8 cellular contexts compared by ENCODE assay signal in genomic region chr19:1624458-1624857, GRCh38. TPM values are rescaled to one million over a fixed set of nuclear protein-coding genes. Genes with fewer than 3 reads are reported as not detected.
DNase-seq lines count a peak whose midpoint lies in the region; ATAC-seq and TF ChIP-seq lines count a peak whose summit lies in the region.

No MANE protein-coding gene starts in this region.

- peak overlapping the region in 4 of 9 donors; percentile 34 to 64 (median 50) for H3K27ac Mint-ChIP-seq in naive thymus-derived CD4-positive, alpha-beta T cell

- H3K36me3 ChIP-seq in esophagus muscularis mucosa = peaks cover 8 to 76% (median 59%) of the 10 kb centered on the region in 4 donors
- peaks cover 0 to 68% (median 0%) of the 10 kb centered on the region in 3 experiments for H3K36me3 ChIP-seq in naive thymus-derived CD4-positive, alpha-beta T cell (ENCODE audit: control insufficient read depth in 2 of 3, insufficient read depth in 3 of 3, low read length in 3 of 3)

- H3K4me3 ChIP-seq in esophagus muscularis mucosa = no peak overlapping the region
- no peak overlapping the region for H3K4me3 ChIP-seq in naive thymus-derived CD4-positive, alpha-beta T cell (ENCODE audit: low read length)

- no peaks in the 10 kb centered on the region for H3K4me1 ChIP-seq in esophagus muscularis mucosa
- H3K4me1 ChIP-seq in naive thymus-derived CD4-positive, alpha-beta T cell (ENCODE audit: control insufficient read depth in 2 of 2, insufficient read depth in 2 of 2, low read length in 2 of 2) = no peaks in the 10 kb centered on the region

- CTCF ChIA-PET in naive thymus-derived CD4-positive, alpha-beta T cell (lab: Charles Lee) = interaction anchor here (0.8 kb wide), 1 partner anchor 47 kb away, joined by 3 read pairs; no protein-coding TSS in a partner anchor

- no peak overlapping the region for H3K27ac ChIP-seq in esophagus muscularis mucosa (replicated peaks in 1 of 4)
- no peak overlapping the region for H3K27ac ChIP-seq in naive thymus-derived CD4-positive, alpha-beta T cell (ENCODE audit: low read depth, low read length)

- no peaks in the 10 kb centered on the region for H3K27me3 Mint-ChIP-seq in naive thymus-derived CD4-positive, alpha-beta T cell

- POLR2A ChIA-PET in naive thymus-derived CD4-positive, alpha-beta T cell (lab: Charles Lee) = no interaction called here

- peaks cover 0 to 2% (median 0%) of the 10 kb centered on the region in 11 donors for H3K9me3 Mint-ChIP-seq in naive thymus-derived CD4-positive, alpha-beta T cell

- H3K36me3 Mint-ChIP-seq in naive thymus-derived CD4-positive, alpha-beta T cell = peaks cover 0 to 9% (median 4%) of the 10 kb centered on the region in 5 donors

- H3K27me3 ChIP-seq in esophagus muscularis mucosa = no peaks in the 10 kb centered on the region
- H3K27me3 ChIP-seq in naive thymus-derived CD4-positive, alpha-beta T cell (ENCODE audit: control insufficient read depth in 2 of 2, insufficient read depth in 2 of 2, low read length in 2 of 2) = no peaks in the 10 kb centered on the region

- no peak for TF ChIP-seq POLR2A in esophagus muscularis mucosa (IDR thresholded peaks at IDR 0.05; ENCODE audit: low read depth)

- H3K4me3 Mint-ChIP-seq in naive thymus-derived CD4-positive, alpha-beta T cell = no peak overlapping the region

- DNase-seq in ELR (ENCODE audit: low read depth) (peak; percentile 63), esophagus muscularis mucosa (ENCODE audit: extremely low spot score) (no peak), NCI-H1092 treated with DMSO at 0.1 percent for 48 hours (lab: John Stamatoyannopoulos, UW) (no peak), HPDE6-E6E7 (ENCODE audit: extremely low spot score) (no peak)
- peak; percentile 20 to 35 for DNase-seq in activated CD8-positive, alpha-beta memory T cell treated with anti-CD3 and anti-CD28 coated beads for 1 hour (ENCODE audit: extremely low read depth in 1 of 2, low read depth in 1 of 2)
- DNase-seq in naive thymus-derived CD4-positive, alpha-beta T cell = peak in 7 of 9 donors; percentile 37 to 56 (median 49)

- no peak for TF ChIP-seq EP300 in esophagus muscularis mucosa (IDR thresholded peaks at IDR 0.05)

- no peaks in the 10 kb centered on the region for H3K9me3 ChIP-seq in esophagus muscularis mucosa
- no peaks in the 10 kb centered on the region for H3K9me3 ChIP-seq in naive thymus-derived CD4-positive, alpha-beta T cell (ENCODE audit: control insufficient read depth in 2 of 3, low read length in 3 of 3)

- TF ChIP-seq CTCF in LNCAP (IDR thresholded peaks at IDR 0.05) = peak; percentile 50
- peak; percentile 55 to 69 (median 59) for TF ChIP-seq CTCF in esophagus muscularis mucosa (IDR thresholded peaks at IDR 0.05)

- intact Hi-C loops in esophagus muscularis mucosa (cut with DNase I) = no loop called here
- intact Hi-C loops in naive thymus-derived CD4-positive, alpha-beta T cell (cut with micrococcal nuclease) = loop anchor here (2.0 to 5.0 kb wide), 2 partner anchors 46 to 48 kb away; no protein-coding TSS in a partner anchor

- H3K4me1 Mint-ChIP-seq in naive thymus-derived CD4-positive, alpha-beta T cell = peaks cover 0 to 7% (median 2%) of the 10 kb centered on the region in 7 donors

- peak; percentile 82 for ATAC-seq in naive thymus-derived CD4-positive, alpha-beta T cell
- no peak for ATAC-seq in HG03439 (IDR thresholded peaks at IDR 0.05; ENCODE audit: unreplicated experiment)

- 59% methylated on average over 23 of the region's 23 CpGs for WGBS in esophagus muscularis mucosa

RNA-seq across cellular contexts. Expression of gene UQCR11, which starts 19.2 kb away (rescaled TPM):
- total RNA-seq in esophagus muscularis mucosa = 100 to 1,000 TPM; 111 to 152 (median 132) TPM
- 100 to 1,000 TPM in 4 of 5 experiments, 10 to 100 TPM in 1; 94.3 to 170 (median 123) TPM for total RNA-seq in naive thymus-derived CD4-positive, alpha-beta T cell
- polyA plus RNA-seq in naive thymus-derived CD4-positive, alpha-beta T cell = 100 to 1,000 TPM; 292 to 606 TPM

RNA-seq across cellular contexts. Expression of gene TCF3, which starts 28.0 kb away (rescaled TPM):
- total RNA-seq in esophagus muscularis mucosa = 10 to 100 TPM; 32.0 to 53.6 (median 46.5) TPM
- total RNA-seq in naive thymus-derived CD4-positive, alpha-beta T cell = 10 to 100 TPM; 66.6 to 83.6 (median 78.3) TPM
- polyA plus RNA-seq in naive thymus-derived CD4-positive, alpha-beta T cell = 10 to 100 TPM in 1 of 2 donors, 1 to 10 TPM in 1; 5.8 to 15.6 TPM

RNA-seq across cellular contexts. Expression of gene MBD3, which starts 31.8 kb away (rescaled TPM):
- total RNA-seq in esophagus muscularis mucosa = 100 to 1,000 TPM in 3 of 4 donors, 10 to 100 TPM in 1; 81.8 to 152 (median 114) TPM
- 10 to 100 TPM; 50.1 to 87.8 (median 64.6) TPM for total RNA-seq in naive thymus-derived CD4-positive, alpha-beta T cell
- polyA plus RNA-seq in naive thymus-derived CD4-positive, alpha-beta T cell = 10 to 100 TPM in 1 of 2 donors, 1 to 10 TPM in 1; 9.1 to 23.1 TPM

RNA-seq across cellular contexts. Expression of gene MEX3D, which starts 56.3 kb away (rescaled TPM):
- 10 to 100 TPM; 21.6 to 64.4 (median 47.5) TPM for total RNA-seq in esophagus muscularis mucosa
- 1 to 10 TPM; 2.1 to 8.3 (median 2.3) TPM for total RNA-seq in naive thymus-derived CD4-positive, alpha-beta T cell
- not detected for polyA plus RNA-seq in naive thymus-derived CD4-positive, alpha-beta T cell

Comparison
In these comparisons a context has a peak if more than half of its experiments do, and no peak if none do; other contexts are left out.
1. DNase-seq: peak in ELR (single experiment), activated CD8-positive, alpha-beta memory T cell treated with anti-CD3 and anti-CD28 coated beads for 1 hour (2 of 2) and naive thymus-derived CD4-positive, alpha-beta T cell (7 of 9); none in esophagus muscularis mucosa (single experiment), NCI-H1092 treated with DMSO at 0.1 percent for 48 hours (single experiment) and HPDE6-E6E7 (single experiment).